Comparison of ENCODE assay signal across 8 cellular contexts in the genomic region with DNA sequence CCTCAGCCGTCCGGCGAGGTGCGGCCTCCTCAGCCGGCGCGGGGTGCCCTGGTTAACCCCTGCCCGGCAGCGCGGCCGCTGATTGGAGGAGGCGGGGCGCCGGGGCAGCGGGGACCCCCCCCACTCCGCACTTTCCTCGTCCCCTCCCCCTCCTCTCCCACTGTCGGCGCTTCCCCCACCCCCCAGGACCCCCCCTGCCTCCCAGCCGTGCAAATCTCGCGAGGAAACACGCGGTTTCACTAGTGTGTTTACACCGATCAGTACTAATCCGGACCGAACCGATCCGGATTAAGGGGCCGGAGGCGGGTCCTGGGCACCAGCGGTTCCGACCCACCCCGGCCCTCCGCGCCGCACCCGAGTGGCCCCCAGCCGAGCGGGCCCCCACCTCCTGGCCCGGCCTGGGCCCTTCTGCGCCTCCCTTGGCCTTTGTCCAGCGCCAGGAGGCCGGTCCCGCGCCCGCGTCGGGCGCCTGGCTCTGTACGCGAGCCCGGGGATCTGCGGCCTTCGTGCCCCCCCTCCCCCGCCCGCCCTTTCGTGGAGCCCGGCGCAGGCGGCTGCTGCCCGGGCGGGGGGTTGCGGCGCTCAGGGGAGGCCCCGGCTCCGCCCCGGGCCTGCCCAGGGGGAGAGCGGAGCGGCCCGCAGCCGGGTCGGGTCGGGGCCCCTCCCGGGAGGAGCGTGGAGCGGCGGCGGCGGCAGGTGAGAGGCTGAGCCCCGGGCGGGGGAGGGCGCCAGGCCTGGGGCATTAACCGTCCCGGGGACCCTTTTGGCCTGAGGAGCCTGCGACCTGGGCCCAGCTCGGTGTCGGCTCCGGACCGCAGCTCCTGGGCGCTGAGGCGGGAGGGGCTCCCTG. TPM values are rescaled to one million over a fixed set of nuclear protein-coding genes. Genes with fewer than 3 reads are reported as not detected.
DNase-seq lines count a peak whose midpoint lies in the region; ATAC-seq and TF ChIP-seq lines count a peak whose summit lies in the region.
"Not testable (repeated sequence)": the region's sequence is repeated elsewhere in the genome, so short reads cannot be mapped to it uniquely, and the experiment has no call there.

No MANE protein-coding gene starts in this region.

- not testable (repeated sequence) for TF ChIP-seq CTCF in liver (IDR thresholded peaks at IDR 0.05; ENCODE audit: low read depth, low read length, missing input control)

- H3K4me3 ChIP-seq in BLaER1 (peak overlapping the region; percentile 79), liver (ENCODE audit: low read depth in 1 of 3, low read length in 3 of 3) (peak overlapping the region in 2 of 3 donors; percentile 83 to 88)

- H3K36me3 ChIP-seq in BLaER1, result peaks cover 14% of the 10 kb centered on the region
- not testable (repeated sequence) for H3K36me3 ChIP-seq in liver (ENCODE audit: control insufficient read depth in 4 of 4, insufficient read depth in 3 of 4, low read depth in 1 of 4, low read length in 3 of 4)

- ATAC-seq in GM19438 (IDR thresholded peaks at IDR 0.05; ENCODE audit: low read depth, unreplicated experiment) (peak; percentile 67), HG03558 (IDR thresholded peaks at IDR 0.05; ENCODE audit: extremely low read depth, unreplicated experiment) (peak; percentile 45)

- H3K9ac ChIP-seq in BLaER1 (peak overlapping the region; percentile 97), liver (ENCODE audit: low read depth in 1 of 2, low read length in 2 of 2) (peak overlapping the region in 1 of 2 donors; percentile 88)

- peak overlapping the region; percentile 90 for H3K4me2 ChIP-seq in BLaER1

- H3K4me1 ChIP-seq in BLaER1 (peaks cover 42% of the 10 kb centered on the region), liver (ENCODE audit: control insufficient read depth in 4 of 4, insufficient read depth in 4 of 4, low read length in 3 of 4) (peaks cover 3 to 13% (median 5%) of the 10 kb centered on the region in 4 donors)

- peaks cover 34% of the 10 kb centered on the region; the same call in 1 of the 2 replicates for H4K20me1 ChIP-seq in BLaER1

- not testable (repeated sequence) for H3K9me3 ChIP-seq in BLaER1; liver (ENCODE audit: control insufficient read depth in 4 of 4, low read length in 3 of 4)

- not testable (repeated sequence) for H3K27me3 ChIP-seq in BLaER1; liver (ENCODE audit: control insufficient read depth in 4 of 4, insufficient read depth in 4 of 4, low read length in 3 of 4)

- H3K27ac ChIP-seq in BLaER1 (peak overlapping the region; percentile 98), liver (ENCODE audit: low read depth in 1 of 2, low read length in 2 of 2) (peak overlapping the region; percentile 73 to 86)

- under 1% methylated on average over 92 of the region's 92 CpGs for WGBS in liver

- TF ChIP-seq RAD21 in liver (IDR thresholded peaks at IDR 0.05), result not testable (repeated sequence)

- DNase-seq in NCI-H69 (lab: John Stamatoyannopoulos, UW) (peak; percentile 95), dermis blood vessel endothelial cell (peak; percentile 84)
- peak; percentile 70 for DNase-seq in activated CD4-positive, alpha-beta T cell treated with anti-CD3 and anti-CD28 coated beads, Interleukin-2, amount 50 U/mL, for 4 hours
- peak; percentile 50 to 62 for DNase-seq in stimulated activated CD4-positive, alpha-beta T cell treated with anti-CD3 and anti-CD28 coated beads, Interleukin-2, amount 100 ng/mL, for 48 hours

TF ChIP-seq in liver, 16 proteins besides CTCF, POLR2A, EP300 and RAD21:
- TF ChIP-seq, protein P1, sequence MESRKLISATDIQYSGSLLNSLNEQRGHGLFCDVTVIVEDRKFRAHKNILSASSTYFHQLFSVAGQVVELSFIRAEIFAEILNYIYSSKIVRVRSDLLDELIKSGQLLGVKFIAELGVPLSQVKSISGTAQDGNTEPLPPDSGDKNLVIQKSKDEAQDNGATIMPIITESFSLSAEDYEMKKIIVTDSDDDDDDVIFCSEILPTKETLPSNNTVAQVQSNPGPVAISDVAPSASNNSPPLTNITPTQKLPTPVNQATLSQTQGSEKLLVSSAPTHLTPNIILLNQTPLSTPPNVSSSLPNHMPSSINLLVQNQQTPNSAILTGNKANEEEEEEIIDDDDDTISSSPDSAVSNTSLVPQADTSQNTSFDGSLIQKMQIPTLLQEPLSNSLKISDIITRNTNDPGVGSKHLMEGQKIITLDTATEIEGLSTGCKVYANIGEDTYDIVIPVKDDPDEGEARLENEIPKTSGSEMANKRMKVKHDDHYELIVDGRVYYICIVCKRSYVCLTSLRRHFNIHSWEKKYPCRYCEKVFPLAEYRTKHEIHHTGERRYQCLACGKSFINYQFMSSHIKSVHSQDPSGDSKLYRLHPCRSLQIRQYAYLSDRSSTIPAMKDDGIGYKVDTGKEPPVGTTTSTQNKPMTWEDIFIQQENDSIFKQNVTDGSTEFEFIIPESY (IDR thresholded peaks at IDR 0.05), result peak; percentile 70

RNA-seq across cellular contexts. Expression of a gene that starts 54.8 kb away (rescaled TPM):
- total RNA-seq in dermis blood vessel endothelial cell (27.7 and 29.7 TPM in 2 replicates), liver (10 to 100 TPM; 15.8 to 20.7 TPM)
- 1 to 10 TPM; 6.8 to 8.3 TPM for polyA plus RNA-seq in liver

Comparison
In these comparisons a context has a peak if more than half of its experiments do, and no peak if none do; other contexts are left out.
1. Peak in every context shown above with its lines: DNase-seq, ATAC-seq, H3K4me3 ChIP-seq and H3K27ac ChIP-seq.